ENCODE assay signal across 25 cellular contexts in the genomic region with DNA sequence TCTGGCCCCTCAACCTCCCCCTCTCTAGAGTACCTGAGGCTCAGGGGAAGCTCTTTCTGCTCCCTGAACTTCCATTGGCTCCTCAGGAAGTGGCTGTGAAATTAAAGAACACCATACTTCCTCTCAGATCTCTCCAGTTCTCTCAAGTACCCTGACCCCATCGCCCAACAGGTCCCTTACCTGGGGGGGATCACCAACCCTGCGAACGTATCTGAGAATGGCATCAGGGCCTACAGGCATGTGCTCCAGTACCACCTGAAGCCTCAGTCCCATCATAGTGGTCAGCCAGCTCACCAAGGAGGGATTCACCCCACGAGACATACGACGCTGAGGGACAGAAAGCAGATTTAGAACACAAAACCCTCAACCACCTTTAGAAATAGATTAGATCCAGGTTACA. TPM values are rescaled to one million over a fixed set of nuclear protein-coding genes. Genes with fewer than 3 reads are reported as not detected.
DNase-seq lines count a peak whose midpoint lies in the region; ATAC-seq and TF ChIP-seq lines count a peak whose summit lies in the region.
"Had no signal": no experiment of that assay in that cellular context is flagged by ENCODE, and none has a peak within 500 bp of the region (broad histone marks: within the 10 kb centered on the region; RNA-seq: fewer than 3 reads in every experiment).

No MANE protein-coding gene starts in this region.

- H3K4me3 ChIP-seq in PC-3 (ENCODE audit: low read length) = no peak overlapping the region
- H3K4me3 ChIP-seq: ascending aorta, HAP-1, prostate gland, SJCRH30, upper lobe of left lung had no signal

- H3K4me1 Mint-ChIP-seq in activated CD4-positive, alpha-beta T cell treated with anti-CD3 and anti-CD28 coated beads for 36 hours = peaks cover 7% of the 10 kb centered on the region
- H3K4me1 Mint-ChIP-seq in memory B cell = no peaks in the 10 kb centered on the region
- H3K4me1 Mint-ChIP-seq: IgD-negative memory B cell had no signal

- H3K9me3 Mint-ChIP-seq in activated CD4-positive, alpha-beta T cell treated with anti-CD3 and anti-CD28 coated beads for 36 hours (ENCODE audit: low read depth) = no peaks in the 10 kb centered on the region
- no peaks in the 10 kb centered on the region for H3K9me3 Mint-ChIP-seq in memory B cell
- H3K9me3 Mint-ChIP-seq: IgD-negative memory B cell; natural killer cell treated with Interleukin-12 subunit alpha and Interleukin-12 subunit beta and Interleukin-15 and Interleukin-18, amount 100 ng/mL, for 72 hours had no signal

- CTCF ChIA-PET in activated CD4-positive, alpha-beta T cell treated with anti-CD3 and anti-CD28 coated beads for 36 hours (lab: Charles Lee) = interaction anchor here (0.5 to 0.7 kb wide), 2 partner anchors 11 to 606 kb away, joined by 3 read pairs; no protein-coding TSS in a partner anchor
- CTCF ChIA-PET in PC-3 (lab: Charles Lee) = no interaction called here

- H3F3A ChIP-seq in PC-3 (ENCODE audit: low read length, unreplicated experiment) = peaks cover 14% of the 10 kb centered on the region

- TF ChIP-seq CTCF in PC-3 (conservative IDR thresholded peaks at IDR 0.05; ENCODE audit: low read depth, low read length) = no peak

- H3K9me3 ChIP-seq in PC-3 (ENCODE audit: low read length) = no peaks in the 10 kb centered on the region
- H3K9me3 ChIP-seq: ascending aorta, HAP-1, prostate gland, SJCRH30, upper lobe of left lung had no signal

- no peak overlapping the region for H3K4me3 Mint-ChIP-seq in activated CD4-positive, alpha-beta T cell treated with anti-CD3 and anti-CD28 coated beads for 36 hours
- H3K4me3 Mint-ChIP-seq in memory B cell = no peak overlapping the region
- H3K4me3 Mint-ChIP-seq: IgD-negative memory B cell; natural killer cell treated with Interleukin-12 subunit alpha and Interleukin-12 subunit beta and Interleukin-15 and Interleukin-18, amount 100 ng/mL, for 72 hours; T-helper 17 cell had no signal

- no peaks in the 10 kb centered on the region for H4K20me1 ChIP-seq in PC-3 (ENCODE audit: low read length)

- H3K27ac Mint-ChIP-seq in activated CD4-positive, alpha-beta T cell treated with anti-CD3 and anti-CD28 coated beads for 36 hours = peak overlapping the region; percentile 86
- H3K27ac Mint-ChIP-seq in memory B cell = peak overlapping the region; percentile 9
- H3K27ac Mint-ChIP-seq: T-helper 17 cell had no signal

- H3K36me3 Mint-ChIP-seq in activated CD4-positive, alpha-beta T cell treated with anti-CD3 and anti-CD28 coated beads for 36 hours (ENCODE audit: low read depth) = peaks cover 52% of the 10 kb centered on the region
- H3K36me3 Mint-ChIP-seq in memory B cell = peaks cover 32% of the 10 kb centered on the region

- DNase-seq in activated CD4-positive, alpha-beta T cell treated with anti-CD3 and anti-CD28 coated beads for 36 hours = no peak
- DNase-seq in activated CD4-positive, alpha-beta T cell treated with anti-CD3 and anti-CD28 coated beads for 4 hours = no peak
- DNase-seq in PC-3 (no peak), memory B cell (ENCODE audit: low spot score in 2 of 2) (no peak), SIG-M5 (lab: John Stamatoyannopoulos, UW) (no peak), NCI-H524 (lab: John Stamatoyannopoulos, UW) (no peak)
- DNase-seq: activated CD8-positive, alpha-beta memory T cell treated with anti-CD3 and anti-CD28 coated beads for 24 hours; cerebellar nuclear complex; effector CD8-positive, alpha-beta T cell; left colon; MM.1S; NCI-H146; NCI-H774; OCI-M1; SJCRH30; T-helper 17 cell; upper lobe of left lung; WERI-Rb-1 had no signal

- H3K9me2 ChIP-seq in PC-3 (replicated peaks; ENCODE audit: low read length) = no peaks in the 10 kb centered on the region

- H2AFZ ChIP-seq in PC-3 (ENCODE audit: low read length) = no peak overlapping the region

- TSS peak; percentile 62 for BruUV-seq in PC-3 (replicated peaks; lab: Mats Ljungman, UMichigan)

- no peak overlapping the region for H3K27ac ChIP-seq in PC-3 (ENCODE audit: low read length)
- H3K27ac ChIP-seq: ascending aorta, HL-60, prostate gland, SJCRH30, upper lobe of left lung, WERI-Rb-1 had no signal

- POLR2A ChIA-PET in activated CD4-positive, alpha-beta T cell treated with anti-CD3 and anti-CD28 coated beads for 36 hours (lab: Charles Lee) = interaction anchor here (3.6 kb wide), 1 partner anchor 13 kb away, joined by 29 read pairs; no protein-coding TSS in a partner anchor
- POLR2A ChIA-PET in PC-3 (lab: Charles Lee; ENCODE audit: unreplicated experiment) = no interaction called here

- intact Hi-C loops in activated CD4-positive, alpha-beta T cell treated with anti-CD3 and anti-CD28 coated beads for 36 hours (cut with DNase I, micrococcal nuclease) = no loop called here
- intact Hi-C loops in PC-3 (cut with micrococcal nuclease) = no loop called here

- no peak overlapping the region for H3K9ac ChIP-seq in PC-3 (ENCODE audit: low read length)

- ATAC-seq in activated CD4-positive, alpha-beta T cell treated with anti-CD3 and anti-CD28 coated beads for 36 hours = no peak
- ATAC-seq in PC-3 (no peak), memory B cell (ENCODE audit: low read depth) (no peak)
- ATAC-seq: left colon; natural killer cell treated with Interleukin-12 subunit alpha and Interleukin-12 subunit beta and Interleukin-15 and Interleukin-18, amount 100 ng/mL, for 72 hours; T-helper 17 cell had no signal

- H3K27me3 ChIP-seq in PC-3 (ENCODE audit: low read length) = no peaks in the 10 kb centered on the region
- H3K27me3 ChIP-seq: ascending aorta, SJCRH30, upper lobe of left lung had no signal

- no peak overlapping the region for H3K4me2 ChIP-seq in PC-3 (ENCODE audit: low read length)

- H3K4me1 ChIP-seq in PC-3 (ENCODE audit: insufficient read depth, low read length) = no peaks in the 10 kb centered on the region
- H3K4me1 ChIP-seq: ascending aorta, HAP-1, prostate gland, SJCRH30, upper lobe of left lung had no signal

- H3K79me2 ChIP-seq in PC-3 (ENCODE audit: low read length) = no peaks in the 10 kb centered on the region

- no peaks in the 10 kb centered on the region for H3K27me3 Mint-ChIP-seq in activated CD4-positive, alpha-beta T cell treated with anti-CD3 and anti-CD28 coated beads for 36 hours
- no peaks in the 10 kb centered on the region for H3K27me3 Mint-ChIP-seq in memory B cell
- H3K27me3 Mint-ChIP-seq: IgD-negative memory B cell; natural killer cell treated with Interleukin-12 subunit alpha and Interleukin-12 subunit beta and Interleukin-15 and Interleukin-18, amount 100 ng/mL, for 72 hours; T-helper 17 cell had no signal

- peaks cover 49% of the 10 kb centered on the region for H3K36me3 ChIP-seq in PC-3 (ENCODE audit: low read depth, low read length)

RNA-seq across cellular contexts. Expression of gene BAG6, which starts 11.8 kb away (rescaled TPM):
- total RNA-seq in activated CD4-positive, alpha-beta T cell treated with anti-CD3 and anti-CD28 coated beads for 36 hours = 100 to 1,000 TPM; 334 to 339 TPM
- 320 and 365 TPM in 2 replicates for total RNA-seq in PC-3 (2014; rRNA removed)

RNA-seq across cellular contexts. Expression of gene APOM, which starts 15.1 kb away (rescaled TPM):
- total RNA-seq in activated CD4-positive, alpha-beta T cell treated with anti-CD3 and anti-CD28 coated beads for 36 hours = 1 to 10 TPM; 3.4 to 4.0 TPM
- 1.6 and 2.2 TPM in 2 replicates for total RNA-seq in PC-3 (2014; rRNA removed)
- total RNA-seq: ascending aorta, glomerular endothelial cell had no signal

RNA-seq across cellular contexts. Expression of gene C6orf47, which starts 20.0 kb away (rescaled TPM):
- 10 to 100 TPM; 10.1 to 11.7 TPM for total RNA-seq in activated CD4-positive, alpha-beta T cell treated with anti-CD3 and anti-CD28 coated beads for 36 hours
- total RNA-seq in PC-3 (2014; rRNA removed) = 26.3 and 33.2 TPM in 2 replicates

RNA-seq across cellular contexts. Expression of gene PRRC2A, which starts 20.1 kb away (rescaled TPM):
- 100 to 1,000 TPM; 255 to 280 TPM for total RNA-seq in activated CD4-positive, alpha-beta T cell treated with anti-CD3 and anti-CD28 coated beads for 36 hours
- total RNA-seq in PC-3 (2014; rRNA removed) = 123 and 169 TPM in 2 replicates

RNA-seq across cellular contexts. Expression of gene GPANK1, which starts 24.2 kb away (rescaled TPM):
- total RNA-seq in activated CD4-positive, alpha-beta T cell treated with anti-CD3 and anti-CD28 coated beads for 36 hours = 10 to 100 TPM; 35.2 to 42.8 TPM
- 11.8 and 14.9 TPM in 2 replicates for total RNA-seq in PC-3 (2014; rRNA removed)
